6 cellular contexts compared by ENCODE assay signal in the genomic region with DNA sequence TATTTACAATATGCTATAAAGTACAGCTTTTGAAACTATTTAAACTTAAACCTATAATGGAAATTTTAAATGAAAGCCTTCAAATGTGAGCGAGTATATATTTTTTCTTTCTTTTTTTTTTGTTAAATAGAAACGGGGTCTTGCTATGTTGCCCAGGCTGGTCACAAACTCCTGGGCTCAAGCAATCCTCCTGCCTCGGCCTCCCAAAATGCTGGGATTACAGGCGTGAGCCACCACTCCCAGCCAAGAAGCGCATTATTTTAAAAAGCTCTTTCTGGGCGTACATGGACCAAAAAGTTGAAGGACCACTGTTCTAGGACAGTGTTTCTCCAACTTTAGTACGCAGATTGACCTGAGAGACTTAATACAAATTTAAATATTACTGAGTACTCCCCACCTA.
"Had no signal": no experiment of that assay in that cellular context is flagged by ENCODE, and none has a peak within 500 bp of the region (broad histone marks: within the 10 kb centered on the region; RNA-seq: fewer than 3 reads in every experiment).

No MANE protein-coding gene starts in this region.

- ATAC-seq: GM12878 had no signal

- H3K4me3 ChIP-seq: GM12878 had no signal

- DNase-seq: GF-D8 had no signal

- FAIRE-seq: GM12878, GM12891, GM12892, GM18507, GM19239 had no signal
